ENCODE assay signal across 9 cellular contexts in genomic region chr7:10560497-10560896, GRCh38.
"Had no signal": no experiment of that assay in that cellular context is flagged by ENCODE, and none has a peak within 500 bp of the region (broad histone marks: within the 10 kb centered on the region; RNA-seq: fewer than 3 reads in every experiment).

No MANE protein-coding gene starts in this region.

- DNase-seq: GOT3, H7, HFFc6, IMR-90, KBM-7 had no signal

- H3K9me3 ChIP-seq: HAP-1 had no signal

- H3K36me3 ChIP-seq: HAP-1 had no signal

- H3K4me3 Mint-ChIP-seq: HFFc6 had no signal

- H3K4me3 ChIP-seq: HAP-1 had no signal

- H3K4me1 ChIP-seq: HAP-1 had no signal

- H3K27ac ChIP-seq: HL-60, KMS-11 had no signal

- H3K27ac Mint-ChIP-seq: HFFc6 had no signal

- H3K4me2 ChIP-seq: KMS-11 had no signal

- ATAC-seq: HCT116 had no signal
